In the genomic region with DNA sequence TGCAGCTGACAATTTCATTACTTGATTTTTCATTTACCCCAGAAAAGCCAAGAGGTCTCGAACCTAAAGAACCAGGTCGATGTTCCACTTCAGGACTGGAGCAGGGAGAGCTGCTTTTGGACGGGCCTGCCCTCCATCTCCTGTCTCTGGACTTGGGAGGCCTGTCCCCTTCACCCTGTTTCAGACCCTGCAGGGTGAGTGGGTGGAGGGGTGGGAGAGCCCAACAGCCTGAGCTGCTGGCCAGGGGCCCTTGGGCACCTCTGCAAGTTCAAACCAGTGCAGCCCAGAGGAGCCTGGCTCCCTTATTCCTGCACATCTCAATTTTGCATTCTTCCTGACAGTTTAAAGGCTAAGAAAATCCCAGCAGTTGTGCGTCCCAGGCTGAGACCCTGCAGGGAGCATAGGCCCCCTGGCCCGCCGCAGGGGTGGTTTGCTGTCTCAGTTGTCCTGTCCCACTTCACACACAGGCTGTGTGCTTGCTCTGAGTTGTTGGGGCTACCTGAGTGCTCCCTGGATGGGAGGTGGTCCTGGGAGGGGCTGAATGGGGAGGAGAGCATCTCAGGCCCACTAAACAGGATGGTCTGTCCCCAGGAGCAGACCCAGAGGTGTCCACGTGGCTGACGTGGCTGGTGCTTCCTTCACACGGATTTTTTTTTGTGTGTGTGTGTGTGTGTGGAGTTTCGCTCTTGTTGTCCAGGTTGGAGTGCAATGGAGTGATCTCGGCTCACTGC, we compare ENCODE assay signal across 15 cellular contexts.
"Had no signal": no experiment of that assay in that cellular context is flagged by ENCODE, and none has a peak within 500 bp of the region (broad histone marks: within the 10 kb centered on the region; RNA-seq: fewer than 3 reads in every experiment).

No MANE protein-coding gene starts in this region.

- H3K4me1 Mint-ChIP-seq: immature natural killer cell had no signal

- H3K9me3 ChIP-seq: psoas muscle, right lobe of liver, stomach, testis had no signal

- H3K4me3 Mint-ChIP-seq: dendritic cell treated with granulocyte-macrophage colony-stimulating factor and Interleukin-4, amounts not matched to agents 40 ng/mL and 50 ng/mL, for 4 days; effector memory CD8-positive, alpha-beta T cell; immature natural killer cell had no signal

- DNase-seq: activated CD4-positive, alpha-beta T cell treated with anti-CD3 and anti-CD28 coated beads, Interleukin-2, amount 50 U/mL, for 48 hours; activated naive CD4-positive, alpha-beta T cell treated with Interleukin-2 at 50 U/mL for 16 hours; anterior cingulate cortex; brain microvascular endothelial cell; cerebellar nuclear complex; effector memory CD8-positive, alpha-beta T cell; immature natural killer cell; nucleus accumbens; psoas muscle; right lobe of liver; stomach; testis had no signal

- ATAC-seq: activated CD4-positive, CD25-positive, alpha-beta regulatory T cell treated with anti-CD3 and anti-CD28 coated beads, Interleukin-2, amount 50 U/mL, for 24 hours; effector memory CD8-positive, alpha-beta T cell; psoas muscle; right lobe of liver had no signal

- H3K9me3 Mint-ChIP-seq: dendritic cell treated with granulocyte-macrophage colony-stimulating factor and Interleukin-4, amounts not matched to agents 40 ng/mL and 50 ng/mL, for 4 days; effector memory CD8-positive, alpha-beta T cell; immature natural killer cell had no signal

- H3K4me3 ChIP-seq: psoas muscle, right lobe of liver, stomach, testis had no signal

- H3K27ac Mint-ChIP-seq: dendritic cell treated with granulocyte-macrophage colony-stimulating factor and Interleukin-4, amounts not matched to agents 40 ng/mL and 50 ng/mL, for 4 days; effector memory CD8-positive, alpha-beta T cell; immature natural killer cell had no signal

- H3K4me1 ChIP-seq: psoas muscle, right lobe of liver had no signal

- H3K36me3 Mint-ChIP-seq: immature natural killer cell had no signal

- H3K27me3 ChIP-seq: brain microvascular endothelial cell, right lobe of liver, testis had no signal

- H3K36me3 ChIP-seq: brain microvascular endothelial cell, right lobe of liver, stomach had no signal

- H3K27ac ChIP-seq: brain microvascular endothelial cell, epithelial cell of prostate, psoas muscle, right lobe of liver, stomach, testis had no signal
